1 cellular context compared by ENCODE assay signal in the genomic region with DNA sequence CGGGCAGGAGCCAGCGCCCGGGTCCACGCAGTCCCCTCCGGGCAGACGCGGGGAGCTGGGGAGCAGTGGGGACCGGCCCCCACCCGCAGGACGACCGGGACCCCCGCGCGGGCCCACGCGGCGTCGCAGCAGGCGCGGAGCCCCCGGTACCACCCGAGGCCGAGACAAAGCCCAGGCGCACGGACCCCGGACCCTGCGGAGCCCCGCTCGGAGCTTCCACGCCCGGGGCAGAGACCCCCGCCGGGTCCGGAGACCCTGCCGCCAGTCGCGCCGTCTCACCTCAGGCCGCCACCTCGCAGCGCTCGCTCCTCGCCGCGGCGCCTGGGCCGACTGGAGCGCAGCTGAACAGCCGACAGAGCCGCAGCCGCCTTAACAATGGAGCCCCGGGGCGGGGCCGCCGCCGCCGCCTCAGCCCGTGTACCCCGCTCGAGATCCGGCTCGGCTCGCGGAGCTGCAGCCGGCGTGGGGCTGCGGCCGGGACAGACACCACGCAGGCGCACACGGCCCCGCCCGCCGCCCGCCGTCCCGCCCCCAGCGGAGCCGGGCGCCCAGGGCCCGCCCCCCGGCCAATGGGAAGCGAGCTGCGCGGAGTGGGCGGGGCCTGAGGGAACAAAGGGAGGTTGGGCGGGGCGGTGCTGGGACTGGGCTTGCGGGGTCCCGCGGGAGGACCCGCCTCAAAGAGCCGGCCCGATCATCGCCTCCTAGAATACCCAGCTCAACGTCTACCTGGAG.
TF ChIP-seq lines count a peak whose summit lies in the region.

A gene with protein sequence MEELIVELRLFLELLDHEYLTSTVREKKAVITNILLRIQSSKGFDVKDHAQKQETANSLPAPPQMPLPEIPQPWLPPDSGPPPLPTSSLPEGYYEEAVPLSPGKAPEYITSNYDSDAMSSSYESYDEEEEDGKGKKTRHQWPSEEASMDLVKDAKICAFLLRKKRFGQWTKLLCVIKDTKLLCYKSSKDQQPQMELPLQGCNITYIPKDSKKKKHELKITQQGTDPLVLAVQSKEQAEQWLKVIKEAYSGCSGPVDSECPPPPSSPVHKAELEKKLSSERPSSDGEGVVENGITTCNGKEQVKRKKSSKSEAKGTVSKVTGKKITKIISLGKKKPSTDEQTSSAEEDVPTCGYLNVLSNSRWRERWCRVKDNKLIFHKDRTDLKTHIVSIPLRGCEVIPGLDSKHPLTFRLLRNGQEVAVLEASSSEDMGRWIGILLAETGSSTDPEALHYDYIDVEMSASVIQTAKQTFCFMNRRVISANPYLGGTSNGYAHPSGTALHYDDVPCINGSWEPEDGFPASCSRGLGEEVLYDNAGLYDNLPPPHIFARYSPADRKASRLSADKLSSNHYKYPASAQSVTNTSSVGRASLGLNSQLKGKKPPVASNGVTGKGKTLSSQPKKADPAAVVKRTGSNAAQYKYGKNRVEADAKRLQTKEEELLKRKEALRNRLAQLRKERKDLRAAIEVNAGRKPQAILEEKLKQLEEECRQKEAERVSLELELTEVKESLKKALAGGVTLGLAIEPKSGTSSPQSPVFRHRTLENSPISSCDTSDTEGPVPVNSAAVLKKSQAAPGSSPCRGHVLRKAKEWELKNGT (minus strand): TSS at position 485 of the 732 bp plus-strand sequence. CDS start 67,783 bp downstream, outside the sequence.

TF ChIP-seq in H1, 55 proteins besides CTCF, POLR2A, EP300 and RAD21 (continued from another document):
- TF ChIP-seq, protein P1, sequence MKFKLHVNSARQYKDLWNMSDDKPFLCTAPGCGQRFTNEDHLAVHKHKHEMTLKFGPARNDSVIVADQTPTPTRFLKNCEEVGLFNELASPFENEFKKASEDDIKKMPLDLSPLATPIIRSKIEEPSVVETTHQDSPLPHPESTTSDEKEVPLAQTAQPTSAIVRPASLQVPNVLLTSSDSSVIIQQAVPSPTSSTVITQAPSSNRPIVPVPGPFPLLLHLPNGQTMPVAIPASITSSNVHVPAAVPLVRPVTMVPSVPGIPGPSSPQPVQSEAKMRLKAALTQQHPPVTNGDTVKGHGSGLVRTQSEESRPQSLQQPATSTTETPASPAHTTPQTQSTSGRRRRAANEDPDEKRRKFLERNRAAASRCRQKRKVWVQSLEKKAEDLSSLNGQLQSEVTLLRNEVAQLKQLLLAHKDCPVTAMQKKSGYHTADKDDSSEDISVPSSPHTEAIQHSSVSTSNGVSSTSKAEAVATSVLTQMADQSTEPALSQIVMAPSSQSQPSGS (IDR thresholded peaks at IDR 0.05; ENCODE audit: low read length) = no peak
- TF ChIP-seq SRF (IDR thresholded peaks at IDR 0.05; ENCODE audit: low read depth, low read length) = no peak
- TF ChIP-seq TBP (IDR thresholded peaks at IDR 0.05; ENCODE audit: low read depth, low read length) = no peak
- TF ChIP-seq POU5F1 (IDR thresholded peaks at IDR 0.05; ENCODE audit: low read depth, low read length) = no peak
- TF ChIP-seq FOSL1 (IDR thresholded peaks at IDR 0.05; ENCODE audit: insufficient read depth, low read depth, low read length) = no peak
- TF ChIP-seq RXRA (IDR thresholded peaks at IDR 0.05; ENCODE audit: insufficient read depth, low read depth, low read length) = no peak
TF ChIP-seq in H1: peak in this region for 10.
